13 cellular contexts compared by ENCODE assay signal in the genomic region with DNA sequence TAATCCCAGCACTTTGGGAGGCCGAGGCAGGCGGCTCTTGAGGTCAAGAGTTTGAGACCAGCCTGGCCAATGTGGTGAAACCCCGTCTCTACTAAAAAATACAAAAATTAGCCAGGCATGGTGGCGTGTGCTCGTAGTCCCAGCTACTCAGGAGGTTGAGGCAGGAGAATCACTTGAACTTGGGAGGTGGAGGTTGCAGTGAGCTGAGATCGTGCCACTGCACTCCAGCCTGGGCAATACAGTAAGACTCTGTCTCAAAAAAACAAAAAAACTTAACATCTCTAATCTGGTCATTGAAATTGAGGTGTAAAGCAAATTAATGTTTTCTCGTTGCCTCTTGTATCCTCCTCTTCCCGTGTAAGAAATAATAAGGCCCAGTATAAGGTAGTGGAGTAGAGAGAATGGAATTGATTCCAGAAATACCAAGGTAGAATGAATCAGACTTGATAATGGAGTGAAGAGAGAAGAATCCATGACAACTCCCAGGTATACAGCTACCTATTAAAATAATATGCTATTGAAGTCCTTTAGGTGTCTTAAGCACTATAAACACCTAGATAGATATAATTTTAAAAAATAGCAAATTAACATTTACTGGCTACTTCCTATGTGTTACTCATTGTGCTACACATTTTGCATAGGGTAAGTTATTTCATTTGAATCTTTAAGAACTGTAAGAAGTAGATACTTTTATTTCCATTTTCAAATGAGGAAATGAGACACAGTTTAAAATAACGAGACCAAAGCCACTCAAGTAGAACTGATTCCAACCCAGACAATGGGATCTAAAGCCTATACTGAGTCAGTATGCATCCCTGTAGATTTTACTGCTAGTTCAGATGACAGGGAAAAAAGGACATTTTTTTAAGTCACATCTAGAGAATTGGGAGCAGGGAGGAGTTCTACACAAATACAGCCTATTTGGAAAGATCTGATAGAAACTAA. TPM values are rescaled to one million over a fixed set of nuclear protein-coding genes. Genes with fewer than 3 reads are reported as not detected.
A peak's percentile ranks its signal among the peaks of the same experiment; 100 is the strongest.
DNase-seq lines count a peak whose midpoint lies in the region; ATAC-seq and TF ChIP-seq lines count a peak whose summit lies in the region.
"Had no signal": no experiment of that assay in that cellular context is flagged by ENCODE, and none has a peak within 500 bp of the region (broad histone marks: within the 10 kb centered on the region; RNA-seq: fewer than 3 reads in every experiment).

No MANE protein-coding gene starts in this region.

- H3K4me1 Mint-ChIP-seq in activated T-cell treated with anti-CD3 and anti-CD28 coated beads, Interleukin-2, amount 50 U/mL, for 24 hours (ENCODE audit: low read depth): peaks cover 89% of the 10 kb centered on the region
- peaks cover 49% of the 10 kb centered on the region for H3K4me1 Mint-ChIP-seq in activated T-helper 17 cell treated with anti-CD3 and anti-CD28 coated beads, Interleukin-2, amount 50 U/mL, for 72 hours
- peaks cover 24% of the 10 kb centered on the region for H3K4me1 Mint-ChIP-seq in progenitor cell of endocrine pancreas (ENCODE audit: low read depth)

- H3K9me3 Mint-ChIP-seq in activated T-cell treated with anti-CD3 and anti-CD28 coated beads, Interleukin-2, amount 50 U/mL, for 24 hours: no peaks in the 10 kb centered on the region
- H3K9me3 Mint-ChIP-seq in activated T-helper 17 cell treated with anti-CD3 and anti-CD28 coated beads, Interleukin-2, amount 50 U/mL, for 72 hours: no peaks in the 10 kb centered on the region
- H3K9me3 Mint-ChIP-seq in progenitor cell of endocrine pancreas (ENCODE audit: low read depth): no peaks in the 10 kb centered on the region

- H3K27ac Mint-ChIP-seq in activated T-cell treated with anti-CD3 and anti-CD28 coated beads, Interleukin-2, amount 50 U/mL, for 24 hours: peak overlapping the region; percentile 81
- H3K27ac Mint-ChIP-seq in activated T-helper 17 cell treated with anti-CD3 and anti-CD28 coated beads, Interleukin-2, amount 50 U/mL, for 72 hours: peak overlapping the region; percentile 53
- peak overlapping the region; percentile 35 for H3K27ac Mint-ChIP-seq in progenitor cell of endocrine pancreas

- no peak overlapping the region for H3K4me3 Mint-ChIP-seq in activated T-cell treated with anti-CD3 and anti-CD28 coated beads, Interleukin-2, amount 50 U/mL, for 24 hours
- H3K4me3 Mint-ChIP-seq in activated T-helper 17 cell treated with anti-CD3 and anti-CD28 coated beads, Interleukin-2, amount 50 U/mL, for 72 hours: peak overlapping the region; percentile 26
- H3K4me3 Mint-ChIP-seq in progenitor cell of endocrine pancreas (ENCODE audit: low read depth): no peak overlapping the region

- peak; percentile 40 for ATAC-seq in HG03066 (IDR thresholded peaks at IDR 0.05; ENCODE audit: low read depth, unreplicated experiment)
- no peak for ATAC-seq in activated T-helper 17 cell treated with anti-CD3 and anti-CD28 coated beads, Interleukin-2, amount 50 U/mL, for 72 hours (replicated peaks)

- no peak for DNase-seq in activated T-cell treated with anti-CD3 and anti-CD28 coated beads, Interleukin-2, amount 50 U/mL, for 24 hours
- DNase-seq in activated T-cell treated with anti-CD3 and anti-CD28 coated beads for 4 hours: no peak
- no peak for DNase-seq in progenitor cell of endocrine pancreas (ENCODE audit: low spot score, unreplicated experiment)
- no peak for DNase-seq in AG08395 (ENCODE audit: low spot score)
- no peak for DNase-seq in NOMO-1 treated with DMSO at 0.1 percent for 48 hours (lab: John Stamatoyannopoulos, UW; ENCODE audit: unreplicated experiment)
- DNase-seq in NCI-H1105 (lab: John Stamatoyannopoulos, UW): no peak
- DNase-seq: left ventricle myocardium inferior; NCI-H526 treated with DMSO at 0.1 percent for 48 hours; pancreas; stimulated activated CD4-positive, alpha-beta T cell treated with anti-CD3 and anti-CD28 coated beads, Interleukin-4, amount 100 ng/mL, for 4 hours; thyroid gland had no signal

- peaks cover 77% of the 10 kb centered on the region for H3K36me3 Mint-ChIP-seq in activated T-cell treated with anti-CD3 and anti-CD28 coated beads, Interleukin-2, amount 50 U/mL, for 24 hours (ENCODE audit: low read depth)
- peaks cover 78% of the 10 kb centered on the region for H3K36me3 Mint-ChIP-seq in activated T-helper 17 cell treated with anti-CD3 and anti-CD28 coated beads, Interleukin-2, amount 50 U/mL, for 72 hours (ENCODE audit: low read depth)
- peaks cover 5% of the 10 kb centered on the region for H3K36me3 Mint-ChIP-seq in progenitor cell of endocrine pancreas (ENCODE audit: insufficient read depth)

- no peak for TF ChIP-seq CTCF in progenitor cell of endocrine pancreas (IDR thresholded peaks at IDR 0.05; ENCODE audit: unreplicated experiment)

- no peaks in the 10 kb centered on the region for H3K27me3 Mint-ChIP-seq in activated T-cell treated with anti-CD3 and anti-CD28 coated beads, Interleukin-2, amount 50 U/mL, for 24 hours
- H3K27me3 Mint-ChIP-seq in activated T-helper 17 cell treated with anti-CD3 and anti-CD28 coated beads, Interleukin-2, amount 50 U/mL, for 72 hours: no peaks in the 10 kb centered on the region
- H3K27me3 Mint-ChIP-seq in progenitor cell of endocrine pancreas: no peaks in the 10 kb centered on the region

RNA-seq across cellular contexts. Expression of gene RAP1B, which starts 23.2 kb away (rescaled TPM):
- 100 to 1,000 TPM; 158 to 238 TPM for total RNA-seq in activated T-helper 17 cell treated with anti-CD3 and anti-CD28 coated beads, Interleukin-2, amount 50 U/mL, for 72 hours
- 81.8 and 83.6 TPM in 2 replicates for total RNA-seq in progenitor cell of endocrine pancreas

RNA-seq across cellular contexts. Expression of gene NUP107, which starts 52.9 kb away (rescaled TPM):
- 100 to 1,000 TPM; 106 to 134 TPM for total RNA-seq in activated T-helper 17 cell treated with anti-CD3 and anti-CD28 coated beads, Interleukin-2, amount 50 U/mL, for 72 hours
- 80.7 and 86.8 TPM in 2 replicates for total RNA-seq in progenitor cell of endocrine pancreas
